8 cellular contexts compared by ENCODE assay signal in the genomic region with DNA sequence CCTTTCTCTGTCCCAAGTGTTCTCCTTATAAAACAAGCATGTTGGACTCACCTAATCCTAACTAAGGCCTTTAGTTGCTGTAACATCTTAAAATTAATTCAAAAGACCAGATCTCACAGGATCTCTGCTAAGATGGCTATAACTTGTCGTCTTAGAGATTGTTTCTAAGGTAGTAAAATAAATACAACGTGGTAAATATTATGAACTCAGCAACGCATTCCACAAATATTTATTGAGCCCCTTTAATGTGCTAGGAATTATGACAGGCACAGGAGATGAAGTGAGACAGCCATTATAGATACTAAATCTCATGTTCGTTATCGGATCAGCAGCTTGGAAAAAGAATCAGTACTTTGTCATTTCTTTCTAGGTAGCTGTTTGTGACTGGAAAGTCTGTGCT. TPM values are rescaled to one million over a fixed set of nuclear protein-coding genes. Genes with fewer than 3 reads are reported as not detected.
DNase-seq lines count a peak whose midpoint lies in the region; ATAC-seq and TF ChIP-seq lines count a peak whose summit lies in the region.

No MANE protein-coding gene starts in this region.

- H3K27me3 ChIP-seq in OCI-LY3 (ENCODE audit: low read depth, low read length) (no peaks in the 10 kb centered on the region), suprapubic skin (no peaks in the 10 kb centered on the region)

- no peak for TF ChIP-seq POLR2A in suprapubic skin (IDR thresholded peaks at IDR 0.05)

- peak overlapping the region; percentile 73 for H3K4me2 ChIP-seq in OCI-LY3 (ENCODE audit: low read length)

- H3K27ac ChIP-seq in OCI-LY3 (ENCODE audit: low read length): peak overlapping the region; percentile 97
- H3K27ac ChIP-seq in suprapubic skin: peak overlapping the region; percentile 28

- H3K36me3 ChIP-seq in OCI-LY3 (replicated peaks; ENCODE audit: low read depth, low read length) (peaks cover 9% of the 10 kb centered on the region), suprapubic skin (no peaks in the 10 kb centered on the region)

- H3K4me3 ChIP-seq in OCI-LY3 (ENCODE audit: low read length) (peak overlapping the region; percentile 44), suprapubic skin (no peak overlapping the region)

- no peaks in the 10 kb centered on the region for H3K27me3 Mint-ChIP-seq in activated CD4-positive, alpha-beta T cell treated with anti-CD3 and anti-CD28 coated beads, Interleukin-2, amount 10 ng/mL, durations not matched to agents 24 days and 14 days
- no peaks in the 10 kb centered on the region for H3K27me3 Mint-ChIP-seq in immature natural killer cell (ENCODE audit: low read depth in 3 of 3)

- WGBS in suprapubic skin: 22% methylated on average over 5 of the region's 5 CpGs

- H3K4me1 Mint-ChIP-seq in activated CD4-positive, alpha-beta T cell treated with anti-CD3 and anti-CD28 coated beads, Interleukin-2, amount 10 ng/mL, durations not matched to agents 24 days and 14 days: peaks cover 56% of the 10 kb centered on the region
- H3K4me1 Mint-ChIP-seq in immature natural killer cell: peaks cover 60% of the 10 kb centered on the region in 2 donors

- DNase-seq in activated CD4-positive, alpha-beta T cell treated with anti-CD3 and anti-CD28 coated beads, Interleukin-2, amount 10 ng/mL, durations not matched to agents 24 days and 14 days: no peak
- DNase-seq in activated CD4-positive, alpha-beta T cell treated with anti-CD3 and anti-CD28 coated beads, Interleukin-2, amount 50 U/mL, for 1 hour: no peak
- no peak for DNase-seq in immature natural killer cell
- no peak for DNase-seq in suprapubic skin (ENCODE audit: low spot score in 2 of 2)
- DNase-seq in H4 (ENCODE audit: low spot score): no peak

- H3K27ac Mint-ChIP-seq in activated CD4-positive, alpha-beta T cell treated with anti-CD3 and anti-CD28 coated beads, Interleukin-2, amount 10 ng/mL, durations not matched to agents 24 days and 14 days: peak overlapping the region; percentile 86
- peak overlapping the region; percentile 59 to 90 (median 86) for H3K27ac Mint-ChIP-seq in immature natural killer cell

- H3K9me3 ChIP-seq in OCI-LY3 (ENCODE audit: insufficient read depth, low read length) (peaks cover 9% of the 10 kb centered on the region; the same call in 1 of the 2 replicates), suprapubic skin (no peaks in the 10 kb centered on the region)

- no peaks in the 10 kb centered on the region for H3K79me2 ChIP-seq in OCI-LY3 (ENCODE audit: low read length)

- no peaks in the 10 kb centered on the region for H4K20me1 ChIP-seq in OCI-LY3 (ENCODE audit: insufficient read depth, low read length)

- TF ChIP-seq CTCF in OCI-LY3 (IDR thresholded peaks at IDR 0.05; ENCODE audit: low read depth, low read length) (no peak), suprapubic skin (IDR thresholded peaks at IDR 0.05) (no peak)

- no peak for TF ChIP-seq EP300 in suprapubic skin (IDR thresholded peaks at IDR 0.05)

- no peak overlapping the region for H2AFZ ChIP-seq in OCI-LY3 (ENCODE audit: low read depth, low read length)

- intact Hi-C loops in activated CD4-positive, alpha-beta T cell treated with anti-CD3 and anti-CD28 coated beads, Interleukin-2, amount 10 ng/mL, durations not matched to agents 24 days and 14 days (cut with micrococcal nuclease): loop anchor here (1.0 kb wide), 1 partner anchor 21 kb away; a partner anchor contains a TSS

- H3K4me1 ChIP-seq in OCI-LY3 (ENCODE audit: low read length) (peaks cover 71% of the 10 kb centered on the region), suprapubic skin (peaks cover 19% of the 10 kb centered on the region)

- ATAC-seq in HG03045 (IDR thresholded peaks at IDR 0.05; ENCODE audit: unreplicated experiment) (no peak), HG03565 (IDR thresholded peaks at IDR 0.05; ENCODE audit: unreplicated experiment) (no peak)

- peak overlapping the region; percentile 63 for H3K4me3 Mint-ChIP-seq in activated CD4-positive, alpha-beta T cell treated with anti-CD3 and anti-CD28 coated beads, Interleukin-2, amount 10 ng/mL, durations not matched to agents 24 days and 14 days
- H3K4me3 Mint-ChIP-seq in immature natural killer cell: peak overlapping the region in 4 of 5 donors; percentile 52 to 69 (median 68)

- H3K9ac ChIP-seq in OCI-LY3 (ENCODE audit: low read length): peak overlapping the region; percentile 81

- peaks cover 11% of the 10 kb centered on the region for H3K9me3 Mint-ChIP-seq in activated CD4-positive, alpha-beta T cell treated with anti-CD3 and anti-CD28 coated beads, Interleukin-2, amount 10 ng/mL, durations not matched to agents 24 days and 14 days
- H3K9me3 Mint-ChIP-seq in immature natural killer cell: no peaks in the 10 kb centered on the region

- peaks cover 5% of the 10 kb centered on the region for H3K36me3 Mint-ChIP-seq in activated CD4-positive, alpha-beta T cell treated with anti-CD3 and anti-CD28 coated beads, Interleukin-2, amount 10 ng/mL, durations not matched to agents 24 days and 14 days (ENCODE audit: low read depth)
- peaks cover 0 to 3% (median 0%) of the 10 kb centered on the region in 3 donors for H3K36me3 Mint-ChIP-seq in immature natural killer cell

RNA-seq across cellular contexts. Expression of a gene that starts 20.8 kb away (rescaled TPM):
- total RNA-seq in activated CD4-positive, alpha-beta T cell treated with anti-CD3 and anti-CD28 coated beads, Interleukin-2, amount 10 ng/mL, durations not matched to agents 24 days and 14 days: 239 and 240 TPM in 2 replicates
- polyA plus RNA-seq in immature natural killer cell: 10 to 100 TPM; 40.5 to 73.8 (median 43.6) TPM
- total RNA-seq in suprapubic skin: 10 to 100 TPM; 26.4 to 38.5 (median 31.8) TPM
- total RNA-seq in H4 (2014; rRNA removed; shearing (Covaris generic)): 157 and 161 TPM in 2 replicates

RNA-seq across cellular contexts. Expression of a gene that starts 56.6 kb away (rescaled TPM):
- 4.5 and 4.8 TPM in 2 replicates for total RNA-seq in activated CD4-positive, alpha-beta T cell treated with anti-CD3 and anti-CD28 coated beads, Interleukin-2, amount 10 ng/mL, durations not matched to agents 24 days and 14 days
- 1 to 10 TPM; 2.9 to 6.5 (median 6.2) TPM for polyA plus RNA-seq in immature natural killer cell
- 1 to 10 TPM; 2.2 to 6.5 (median 2.8) TPM for total RNA-seq in suprapubic skin
- total RNA-seq in H4 (2014; rRNA removed; shearing (Covaris generic)): 3.8 and 4.5 TPM in 2 replicates
